ENCODE assay signal across 1 cellular context in the genomic region with DNA sequence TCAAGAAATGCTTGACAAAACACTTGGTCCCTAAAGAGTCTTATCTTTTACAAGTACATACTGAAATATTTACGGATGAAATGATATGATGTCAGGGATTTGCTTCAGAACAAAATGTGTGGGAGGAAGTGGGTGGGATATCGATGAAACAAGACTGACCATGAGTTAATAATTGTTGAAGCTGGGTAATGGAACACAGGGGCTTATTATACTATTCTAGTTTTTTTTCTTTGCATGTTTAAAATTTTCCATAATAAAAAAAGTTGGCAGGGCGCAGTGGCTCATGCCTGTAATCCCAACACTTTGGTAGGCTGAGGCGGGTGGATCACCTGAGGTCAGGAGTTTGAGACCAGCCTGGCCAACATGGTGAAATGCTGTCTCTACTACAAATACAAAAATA. TPM values are rescaled to one million over a fixed set of nuclear protein-coding genes. Genes with fewer than 3 reads are reported as not detected.
"Had no signal": no experiment of that assay in that cellular context is flagged by ENCODE, and none has a peak within 500 bp of the region (broad histone marks: within the 10 kb centered on the region; RNA-seq: fewer than 3 reads in every experiment).

No MANE protein-coding gene starts in this region.

RNA-seq across cellular contexts. Expression of gene GPR160, which starts 18.5 kb away (rescaled TPM):
- total RNA-seq: cardiac muscle cell had no signal
